ENCODE assay signal across 28 cellular contexts in genomic region chr7:144594580-144594979, GRCh38.
"Had no signal": no experiment of that assay in that cellular context is flagged by ENCODE, and none has a peak within 500 bp of the region (broad histone marks: within the 10 kb centered on the region; RNA-seq: fewer than 3 reads in every experiment).

No MANE protein-coding gene starts in this region.

- H3K4me3 ChIP-seq: colonic mucosa, coronary artery, dorsolateral prefrontal cortex, esophagus muscularis mucosa, esophagus squamous epithelium, gastrocnemius medialis, gastroesophageal sphincter, heart left ventricle, heart right ventricle, hepatocyte had no signal

- H2AFZ ChIP-seq: hepatocyte had no signal

- H3K4me1 ChIP-seq: colonic mucosa, esophagus muscularis mucosa, esophagus squamous epithelium, foreskin keratinocyte, gastrocnemius medialis, gastroesophageal sphincter, heart left ventricle, heart right ventricle had no signal

- ATAC-seq: effector memory CD8-positive, alpha-beta T cell; esophagus mucosa; foreskin keratinocyte; gastrocnemius medialis; gastroesophageal sphincter; heart left ventricle; heart right ventricle had no signal

- DNase-seq: colonic mucosa; cortex of kidney; dermis blood vessel endothelial cell; dorsolateral prefrontal cortex; effector CD4-positive, alpha-beta T cell; effector CD8-positive, alpha-beta T cell; effector memory CD4-positive, alpha-beta T cell; effector memory CD8-positive, alpha-beta T cell; endodermal cell; erythroblast; esophagus squamous epithelium; foreskin fibroblast; foreskin keratinocyte; foreskin melanocyte; gastrocnemius medialis; glutamatergic neuron; head of caudate nucleus; heart left ventricle; heart right ventricle had no signal

- H3K27me3 ChIP-seq: colonic mucosa, dorsolateral prefrontal cortex, esophagus muscularis mucosa, esophagus squamous epithelium, foreskin keratinocyte, gastrocnemius medialis, gastroesophageal sphincter, heart left ventricle, heart right ventricle, hepatocyte had no signal

- H3K27ac ChIP-seq: colonic mucosa, coronary artery, epithelial cell of prostate, esophagus muscularis mucosa, esophagus squamous epithelium, foreskin keratinocyte, gastrocnemius medialis, gastroesophageal sphincter, heart left ventricle, heart right ventricle, hepatocyte had no signal

- H3K27ac Mint-ChIP-seq: dendritic cell treated with granulocyte-macrophage colony-stimulating factor and Interleukin-4, amounts not matched to agents 40 ng/mL and 50 ng/mL, for 4 days; effector memory CD8-positive, alpha-beta T cell; endodermal cell had no signal

- FAIRE-seq: endometrium, endothelial cell of umbilical vein had no signal

- H3K27me3 Mint-ChIP-seq: dendritic cell treated with granulocyte-macrophage colony-stimulating factor and Interleukin-4, amounts not matched to agents 40 ng/mL and 50 ng/mL, for 4 days; effector memory CD8-positive, alpha-beta T cell had no signal

- H3K79me2 ChIP-seq: hepatocyte had no signal

- H3K4me2 ChIP-seq: hepatocyte had no signal

- H3K9me3 ChIP-seq: colonic mucosa had no signal

- H3K4me3 Mint-ChIP-seq: dendritic cell treated with granulocyte-macrophage colony-stimulating factor and Interleukin-4, amounts not matched to agents 40 ng/mL and 50 ng/mL, for 4 days; effector memory CD8-positive, alpha-beta T cell; endodermal cell had no signal

- H3K36me3 ChIP-seq: colonic mucosa, esophagus squamous epithelium, gastrocnemius medialis, gastroesophageal sphincter, heart left ventricle had no signal
